In the genomic region with DNA sequence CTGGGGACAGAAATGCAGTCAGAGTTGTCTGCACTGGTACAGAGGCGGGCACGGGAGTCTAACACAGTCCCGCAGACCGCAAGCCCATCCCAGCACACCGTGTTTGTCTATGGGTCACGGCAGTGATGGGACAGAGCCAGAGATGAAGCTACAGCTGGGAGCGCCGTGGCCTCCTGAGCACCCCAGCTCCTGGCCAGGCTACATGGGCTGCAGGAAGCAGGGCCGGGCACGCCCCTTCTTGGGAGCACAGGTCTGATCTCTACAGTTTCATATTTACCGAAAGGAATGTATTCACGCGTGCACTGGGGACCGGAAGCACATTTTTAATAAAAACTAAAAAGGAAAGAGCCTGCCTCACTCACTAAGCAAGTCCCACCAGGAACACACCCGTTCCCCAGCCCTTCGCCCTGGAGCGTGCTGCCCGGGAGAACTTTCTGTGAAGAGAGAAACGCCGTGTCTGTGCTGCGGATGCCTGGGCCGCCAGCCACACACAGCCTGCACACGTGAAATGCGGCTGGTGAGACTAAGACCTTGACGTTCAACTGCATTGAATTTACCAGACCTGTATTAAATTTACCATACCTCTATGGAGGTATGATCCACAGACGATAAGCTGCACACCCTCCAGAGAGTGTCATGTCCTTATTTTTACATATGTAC, we compare ENCODE assay signal across 26 cellular contexts.
DNase-seq lines count a peak whose midpoint lies in the region; ATAC-seq and TF ChIP-seq lines count a peak whose summit lies in the region.
"Had no signal": no experiment of that assay in that cellular context is flagged by ENCODE, and none has a peak within 500 bp of the region (broad histone marks: within the 10 kb centered on the region; RNA-seq: fewer than 3 reads in every experiment).

No MANE protein-coding gene starts in this region.

- H3K9me3 Mint-ChIP-seq in H9: no peaks in the 10 kb centered on the region; a peak in 2 of 5 replicates
- H3K9me3 Mint-ChIP-seq: activated naive CD8-positive, alpha-beta T cell treated with anti-CD3 and anti-CD28 coated beads, Interleukin-2, amount 10 ng/mL, durations not matched to agents 7 days and 5 days had no signal

- no peak overlapping the region for H3K23ac ChIP-seq in H9 (ENCODE audit: insufficient read length, low read depth, low read length)

- H3K4me3 ChIP-seq in colonic mucosa (no peak overlapping the region), right lobe of liver (no peak overlapping the region)
- H3K4me3 ChIP-seq: heart left ventricle had no signal

- H3K4ac ChIP-seq in H9 (ENCODE audit: low read depth, low read length): no peak overlapping the region

- H3K36me3 Mint-ChIP-seq in H9 (ENCODE audit: insufficient read depth in 1 of 3, low read depth in 3 of 3): peaks cover 0 to 3% (median 0%) of the 10 kb centered on the region in 3 experiments; a peak in 2 of 7 replicates
- H3K36me3 Mint-ChIP-seq: activated naive CD8-positive, alpha-beta T cell treated with anti-CD3 and anti-CD28 coated beads, Interleukin-2, amount 10 ng/mL, durations not matched to agents 7 days and 5 days had no signal

- H3K14ac ChIP-seq in H9 (ENCODE audit: insufficient read depth, low read length): no peak overlapping the region

- in situ Hi-C loops in G401 (cut with HindIII; ENCODE audit: low sequenced_read_pairs): no loop called here

- no peak overlapping the region for H2BK15ac ChIP-seq in H9 (ENCODE audit: low read depth, low read length)

- H3K27ac ChIP-seq in H9 (ENCODE audit: insufficient read length, low read depth, low read length) (no peak overlapping the region), colonic mucosa (no peak overlapping the region), right lobe of liver (peak overlapping the region in 1 of 3 donors; percentile 24)
- H3K27ac ChIP-seq: heart left ventricle had no signal

- H3K4me3 Mint-ChIP-seq in H9: no peak overlapping the region; a peak in 1 of 5 replicates
- H3K4me3 Mint-ChIP-seq: activated CD8-positive, alpha-beta T cell treated with anti-CD3 and anti-CD28 coated beads, Interleukin-2, amount 10 ng/mL, durations not matched to agents 7 days and 5 days; activated naive CD8-positive, alpha-beta T cell treated with anti-CD3 and anti-CD28 coated beads, Interleukin-2, amount 10 ng/mL, durations not matched to agents 7 days and 5 days had no signal

- H3K79me2 ChIP-seq in H9 (ENCODE audit: insufficient read depth, low read length): peaks cover 3% of the 10 kb centered on the region

- H3K23me2 ChIP-seq in H9 (ENCODE audit: insufficient read length, low read depth, low read length, poor library complexity, severe bottlenecking): no peaks in the 10 kb centered on the region

- no peak overlapping the region for H3K56ac ChIP-seq in H9 (ENCODE audit: insufficient read length, low read depth, low read length)

- H3K9me3 ChIP-seq in H9 (ENCODE audit: control insufficient read depth, low read depth, low read length) (no peaks in the 10 kb centered on the region), colonic mucosa (no peaks in the 10 kb centered on the region), right lobe of liver (no peaks in the 10 kb centered on the region)
- H3K9me3 ChIP-seq: BE2C, heart left ventricle had no signal

- H3K4me1 ChIP-seq in H9 (ENCODE audit: insufficient read depth, low read length) (peaks cover 5% of the 10 kb centered on the region; the same call in 1 of the 2 replicates), colonic mucosa (no peaks in the 10 kb centered on the region), right lobe of liver (peaks cover 0 to 21% (median 9%) of the 10 kb centered on the region in 4 donors)

- H3K4me1 Mint-ChIP-seq in H9: peaks cover 25 to 39% of the 10 kb centered on the region in 2 experiments
- H3K4me1 Mint-ChIP-seq: activated naive CD8-positive, alpha-beta T cell treated with anti-CD3 and anti-CD28 coated beads, Interleukin-2, amount 10 ng/mL, durations not matched to agents 7 days and 5 days had no signal

- WGBS in H9 (ENCODE audit: extremely low coverage, insufficient read length, low lambda C conversion rate): no CpG with 5 or more reads among the region's 26 CpGs
- WGBS in right lobe of liver (ENCODE audit: insufficient coverage, low coverage, low lambda C conversion rate, missing lambda C conversion rate): 55% methylated on average over 19 of the region's 26 CpGs

- intact Hi-C loops in colonic mucosa (cut with DNase I): no loop called here
- intact Hi-C loops in right lobe of liver (cut with DNase I): no loop called here
- intact Hi-C loops in sciatic nerve (cut with DNase I): no loop called here

- no peak for DNase-seq in H9
- DNase-seq in colonic mucosa: peak; percentile 32
- DNase-seq in right lobe of liver: peak in 1 of 3 donors; percentile 50
- DNase-seq in sciatic nerve (ENCODE audit: low spot score): no peak
- no peak for DNase-seq in G401 (ENCODE audit: low spot score)
- no peak for DNase-seq in NCI-H1417 treated with DMSO at 0.1 percent for 48 hours (lab: John Stamatoyannopoulos, UW)
- no peak for DNase-seq in activated CD8-positive, alpha-beta memory T cell treated with anti-CD3 and anti-CD28 coated beads, Interleukin-2, amount 50 U/mL, for 48 hours
- no peak for DNase-seq in NCI-H748 (lab: John Stamatoyannopoulos, UW; ENCODE audit: unreplicated experiment)
- DNase-seq: ACHN; activated CD4-positive, alpha-beta T cell treated with anti-CD3 and anti-CD28 coated beads for 1 hour; activated CD8-positive, alpha-beta T cell treated with anti-CD3 and anti-CD28 coated beads, Interleukin-2, amount 10 ng/mL, durations not matched to agents 7 days and 5 days; activated effector memory CD4-positive, alpha-beta T cell treated with anti-CD3 and anti-CD28 coated beads, Interleukin-2, amount 50 U/mL, for 16 hours; activated naive CD8-positive, alpha-beta T cell treated with anti-CD3 and anti-CD28 coated beads, Interleukin-2, amount 10 ng/mL, durations not matched to agents 7 days and 5 days; BE2C; DMS53; GF-D8; heart left ventricle; KBM-7; kidney glomerular epithelial cell; MM.1S; NCI-H1417; NCI-H2081 treated with DMSO at 0.1 percent for 48 hours; NCI-H345; NCI-H774; stimulated activated CD4-positive, alpha-beta T cell treated with anti-CD3 and anti-CD28 coated beads, Interleukin-2, amount 100 ng/mL, for 24 hours had no signal

- H3K27me3 ChIP-seq in H9 (ENCODE audit: insufficient read depth, low read length) (no peaks in the 10 kb centered on the region), colonic mucosa (no peaks in the 10 kb centered on the region), right lobe of liver (no peaks in the 10 kb centered on the region)
- H3K27me3 ChIP-seq: BE2C, heart left ventricle had no signal

- H3K18ac ChIP-seq in H9 (ENCODE audit: insufficient read length, low read depth, low read length): no peak overlapping the region

- no peak for TF ChIP-seq POLR2A in right lobe of liver (IDR thresholded peaks at IDR 0.05)

- ATAC-seq in right lobe of liver: peak; percentile 50 to 68 (median 60)
- peak; percentile 59 for ATAC-seq in sciatic nerve
- ATAC-seq: activated CD8-positive, alpha-beta T cell treated with anti-CD3 and anti-CD28 coated beads, Interleukin-2, amount 10 ng/mL, durations not matched to agents 7 days and 5 days; HCT116 had no signal

- H4K5ac ChIP-seq in H9 (ENCODE audit: insufficient read length, low read depth, low read length): no peak overlapping the region

- peaks cover 5% of the 10 kb centered on the region for H4K20me1 ChIP-seq in H9 (ENCODE audit: control insufficient read depth, insufficient read depth, insufficient read length)

- H3K27me3 Mint-ChIP-seq in H9 (ENCODE audit: low read depth): no peaks in the 10 kb centered on the region

- H2BK120ac ChIP-seq in H9 (ENCODE audit: low read depth, low read length, poor library complexity, severe bottlenecking): no peak overlapping the region

- H2BK12ac ChIP-seq in H9 (ENCODE audit: insufficient read length, low read depth, low read length): no peak overlapping the region

- H4K8ac ChIP-seq in H9 (replicated peaks; ENCODE audit: insufficient read length, low read depth, low read length): no peak overlapping the region

- H3K79me1 ChIP-seq in H9 (ENCODE audit: insufficient read depth, low read depth, low read length, poor library complexity, severe bottlenecking): no peaks in the 10 kb centered on the region

- H3K36me3 ChIP-seq in colonic mucosa (no peaks in the 10 kb centered on the region), right lobe of liver (no peaks in the 10 kb centered on the region)
- H3K36me3 ChIP-seq: heart left ventricle had no signal

- H2BK5ac ChIP-seq in H9 (ENCODE audit: insufficient read length, low read length): no peak overlapping the region

- no peak overlapping the region for H3T11ph ChIP-seq in H9 (ENCODE audit: low read length)

- H3K9ac ChIP-seq in H9 (ENCODE audit: extremely low read depth, insufficient read length, low read length) (no peak overlapping the region), colonic mucosa (ENCODE audit: low read depth in 2 of 2, low read length in 2 of 2) (no peak overlapping the region)

- no peak overlapping the region for H4K91ac ChIP-seq in H9 (ENCODE audit: insufficient read length, low read depth, low read length)

- TF ChIP-seq CTCF in H9 (conservative IDR thresholded peaks at IDR 0.05) (no peak), colonic mucosa (IDR thresholded peaks at IDR 0.05) (no peak), right lobe of liver (IDR thresholded peaks at IDR 0.05) (no peak)

- peak overlapping the region; percentile 40 to 75 (median 55); a peak in 4 of 7 replicates for H3K27ac Mint-ChIP-seq in H9
- H3K27ac Mint-ChIP-seq: activated CD8-positive, alpha-beta T cell treated with anti-CD3 and anti-CD28 coated beads, Interleukin-2, amount 10 ng/mL, durations not matched to agents 7 days and 5 days; activated naive CD8-positive, alpha-beta T cell treated with anti-CD3 and anti-CD28 coated beads, Interleukin-2, amount 10 ng/mL, durations not matched to agents 7 days and 5 days had no signal

- no peak overlapping the region for H2AFZ ChIP-seq in H9 (ENCODE audit: low read length)

- H3K4me2 ChIP-seq in H9 (ENCODE audit: insufficient read depth, insufficient read length, low read length): no peak overlapping the region

- no peak overlapping the region for H2AK5ac ChIP-seq in H9 (ENCODE audit: insufficient read length, low read length)

- H2BK20ac ChIP-seq in H9 (ENCODE audit: low read depth, low read length, poor library complexity, severe bottlenecking): no peak overlapping the region
